In the genomic region with DNA sequence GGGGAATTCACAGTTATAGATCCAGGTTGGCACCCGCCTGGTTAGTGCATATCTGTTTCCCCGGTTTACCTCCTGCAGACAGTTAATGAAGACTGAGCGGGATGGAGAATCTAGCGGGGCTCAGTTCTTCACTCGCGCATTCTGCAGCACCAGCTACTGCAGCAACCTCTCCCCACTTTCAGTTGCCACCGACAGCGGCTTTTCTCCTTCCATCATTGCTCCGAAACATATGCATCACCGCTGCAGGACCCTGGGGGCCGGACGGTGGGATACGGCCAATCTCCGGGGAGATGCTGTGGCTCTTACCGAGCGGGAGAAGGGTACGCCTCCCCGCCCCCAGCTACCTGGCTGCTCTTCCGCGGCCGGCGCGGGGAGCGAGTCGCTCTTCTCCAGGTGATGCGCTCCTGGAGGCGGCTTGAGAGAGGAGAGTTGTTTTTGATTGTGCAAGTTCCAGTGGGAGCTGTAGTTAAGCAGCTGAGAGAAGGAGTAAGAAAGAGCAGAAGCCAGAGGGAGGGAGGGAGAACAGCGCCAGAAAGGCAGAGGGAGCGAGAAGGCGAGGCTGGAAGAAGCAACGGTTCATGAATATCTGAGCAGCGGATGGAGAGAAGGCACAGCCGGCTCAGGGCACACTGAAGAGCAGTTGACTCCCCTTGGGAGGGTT, we compare ENCODE assay signal across 8 cellular contexts. TPM values are rescaled to one million over a fixed set of nuclear protein-coding genes. Genes with fewer than 3 reads are reported as not detected.
DNase-seq lines count a peak whose midpoint lies in the region; ATAC-seq and TF ChIP-seq lines count a peak whose summit lies in the region.

TSS of gene SGK1 (minus strand) at position 642 of the 661 bp plus-strand sequence. CDS start 652 bp downstream, outside the sequence.

- 0 out of 2 replicates have a peak, but pooled peaks cover 3% of the 10 kb centered on the region for H3K27me3 ChIP-seq in SJSA1 (replicated peaks)
- H3K27me3 ChIP-seq in body of pancreas = no peaks in the 10 kb centered on the region

- H3K9me3 ChIP-seq in SJSA1 (replicated peaks) = no peaks in the 10 kb centered on the region
- H3K9me3 ChIP-seq in body of pancreas = no peaks in the 10 kb centered on the region

- H3K4me3 ChIP-seq in SJSA1 (peak within 1 kb of the TSS; percentile 40), body of pancreas (peak within 1 kb of the TSS in 1 of 2 donors; percentile 59)

- peak; percentile 55 to 60 for ATAC-seq in activated CD4-positive, CD25-positive, alpha-beta regulatory T cell treated with anti-CD3 and anti-CD28 coated beads, Interleukin-2, amount 50 U/mL, for 24 hours
- ATAC-seq in body of pancreas = peak; percentile 54

- no peak for TF ChIP-seq POLR2A in body of pancreas (IDR thresholded peaks at IDR 0.05)

- no peak within 1 kb of the TSS for H3K27ac Mint-ChIP-seq in progenitor cell of endocrine pancreas

- peak within 1 kb of the TSS; percentile 67 for H3K4me3 Mint-ChIP-seq in progenitor cell of endocrine pancreas (ENCODE audit: low read depth)

- H3K4me1 ChIP-seq in SJSA1 (replicated peaks) (0 out of 2 replicates have a peak, but pooled peaks cover 3% of the 10 kb centered on the region), body of pancreas (peaks cover 5% of the 10 kb centered on the region)

- H3K36me3 ChIP-seq in SJSA1 (no peaks in the 10 kb centered on the region), body of pancreas (replicated peaks in 1 of 2; ENCODE audit: insufficient read depth in 1 of 2, low read depth in 2 of 2) (no peaks in the 10 kb centered on the region)

- H3K27me3 Mint-ChIP-seq in progenitor cell of endocrine pancreas = peaks cover 55% of the 10 kb centered on the region

- peak in 3 of 7 experiments; percentile 7 to 26 (median 18) for TF ChIP-seq CTCF in body of pancreas (IDR thresholded peaks at IDR 0.05)
- no peak for TF ChIP-seq CTCF in progenitor cell of endocrine pancreas (IDR thresholded peaks at IDR 0.05; ENCODE audit: unreplicated experiment)

- peaks cover 9% of the 10 kb centered on the region for H3K4me1 Mint-ChIP-seq in progenitor cell of endocrine pancreas (ENCODE audit: low read depth)

- WGBS in body of pancreas, 2 donors = 4 to 5% methylated on average over 23 to 33 of the region's 33 CpGs

- intact Hi-C loops in body of pancreas (cut with DNase I) = no loop called here

- H3K27ac ChIP-seq in SJSA1 (no peak within 1 kb of the TSS), body of pancreas (peak within 1 kb of the TSS in 2 of 4 donors; percentile 22 to 62)

- H3K36me3 Mint-ChIP-seq in progenitor cell of endocrine pancreas (ENCODE audit: insufficient read depth) = no peaks in the 10 kb centered on the region

- DNase-seq in activated CD4-positive, CD25-positive, alpha-beta regulatory T cell treated with anti-CD3 and anti-CD28 coated beads, Interleukin-2, amount 50 U/mL, for 72 hours = no peak
- DNase-seq in SJSA1 (ENCODE audit: low read depth in 1 of 2, low spot score in 2 of 2) = peak in 1 of 2 experiments; percentile 31
- DNase-seq in body of pancreas = peak in 3 of 4 donors; percentile 18 to 29 (median 26)
- DNase-seq in hypothalamus (lab: John Stamatoyannopoulos, UW) = peak in 41 of 51 donors; percentile 28 to 92 (median 53)
- no peak for DNase-seq in progenitor cell of endocrine pancreas (ENCODE audit: low spot score, unreplicated experiment)
- DNase-seq in NCI-H1048 (lab: John Stamatoyannopoulos, UW) = no peak
- no peak for DNase-seq in GM19238 (ENCODE audit: insufficient read length, low spot score)

- H3K9me3 Mint-ChIP-seq in progenitor cell of endocrine pancreas (ENCODE audit: low read depth) = no peaks in the 10 kb centered on the region

RNA-seq across cellular contexts. Expression of gene SGK1, which starts in this region (rescaled TPM):
- 50.2 and 53.9 TPM in 2 replicates for total RNA-seq in SJSA1 (2014; rRNA removed; shearing (Covaris generic))
- total RNA-seq in body of pancreas (100 to 1,000 TPM in 1 of 2 donors, 10 to 100 TPM in 1; 51.1 to 238 TPM), progenitor cell of endocrine pancreas (13.9 and 17.8 TPM in 2 replicates)

Comparison
In these comparisons a context has a peak if more than half of its experiments do, and no peak if none do; other contexts are left out.
1. DNase-seq: peak in body of pancreas (3 of 4) and hypothalamus (41 of 51); none in activated CD4-positive, CD25-positive, alpha-beta regulatory T cell treated with anti-CD3 and anti-CD28 coated beads, Interleukin-2, amount 50 U/mL, for 72 hours (single experiment), progenitor cell of endocrine pancreas (single experiment), NCI-H1048 (single experiment) and GM19238 (single experiment).